8 cellular contexts compared by ENCODE assay signal in genomic region chr2:74198461-74199274, GRCh38. TPM values are rescaled to one million over a fixed set of nuclear protein-coding genes. Genes with fewer than 3 reads are reported as not detected.
DNase-seq lines count a peak whose midpoint lies in the region; ATAC-seq and TF ChIP-seq lines count a peak whose summit lies in the region.

Gene MTHFD2 (plus strand): TSS chr2:74198615. CDS start chr2:74198642, 27 bp downstream.

- peak; percentile 79 for ATAC-seq in GM21526 (IDR thresholded peaks at IDR 0.05; ENCODE audit: low FRiP score, unreplicated experiment)
- peak; percentile 97 for ATAC-seq in mucosa of descending colon

- DNase-seq in DMS 273 treated with DMSO at 0.1 percent for 48 hours (lab: John Stamatoyannopoulos, UW) (peak; percentile 98), HuH-7.5 (ENCODE audit: low spot score) (peak; percentile 91), epidermal melanocyte (ENCODE audit: insufficient read length, low spot score) (peak; percentile 95), mucosa of descending colon (peak; percentile 93 to 95 (median 94))
- peak; percentile 96 for DNase-seq in activated CD8-positive, alpha-beta memory T cell treated with anti-CD3 and anti-CD28 coated beads, Interleukin-2, amount 50 U/mL, for 48 hours
- DNase-seq in stimulated activated CD8-positive, alpha-beta memory T cell treated with anti-CD3 and anti-CD28 coated beads, Interleukin-4, amount 100 ng/mL, for 24 hours (ENCODE audit: low read depth), result peak; percentile 86

- peak within 1 kb of the TSS; percentile 82 for H2AFZ ChIP-seq in OCI-LY3 (ENCODE audit: low read depth, low read length)

- H3K9me3 ChIP-seq in OCI-LY3 (ENCODE audit: insufficient read depth, low read length), result no peaks in the 10 kb centered on the region
- H3K9me3 ChIP-seq in mucosa of descending colon, result no peaks in the 10 kb centered on the region

- peak within 1 kb of the TSS; percentile 97 for H3K4me2 ChIP-seq in OCI-LY3 (ENCODE audit: low read length)

- no peaks in the 10 kb centered on the region for H3K27me3 ChIP-seq in OCI-LY3 (ENCODE audit: low read depth, low read length)

- peak within 1 kb of the TSS; percentile 99 for H3K9ac ChIP-seq in OCI-LY3 (ENCODE audit: low read length)

- H3K79me2 ChIP-seq in OCI-LY3 (ENCODE audit: low read length), result peaks cover 63% of the 10 kb centered on the region

- H3K4me1 ChIP-seq in OCI-LY3 (ENCODE audit: low read length) (peaks cover 46% of the 10 kb centered on the region), mucosa of descending colon (ENCODE audit: low read depth) (no peaks in the 10 kb centered on the region)

- intact Hi-C loops in mucosa of descending colon (cut with DNase I, micrococcal nuclease), result no loop called here

- H3K27ac ChIP-seq in OCI-LY3 (ENCODE audit: low read length), result peak within 1 kb of the TSS; percentile 92

- H3K4me3 ChIP-seq in OCI-LY3 (ENCODE audit: low read length), result peak within 1 kb of the TSS; percentile 100
- peak within 1 kb of the TSS; percentile 81 for H3K4me3 ChIP-seq in mucosa of descending colon

- peaks cover 46% of the 10 kb centered on the region for H4K20me1 ChIP-seq in OCI-LY3 (ENCODE audit: insufficient read depth, low read length)

- TF ChIP-seq CTCF in OCI-LY3 (IDR thresholded peaks at IDR 0.05; ENCODE audit: low read depth, low read length), result peak; percentile 68
- peak; percentile 70 for TF ChIP-seq CTCF in mucosa of descending colon (IDR thresholded peaks at IDR 0.05)

- H3K36me3 ChIP-seq in OCI-LY3 (replicated peaks; ENCODE audit: low read depth, low read length) (peaks cover 27% of the 10 kb centered on the region), mucosa of descending colon (ENCODE audit: low read depth) (no peaks in the 10 kb centered on the region)

RNA-seq across cellular contexts. Expression of gene MTHFD2, which starts in this region (rescaled TPM):
- 10 to 100 TPM; 18.6 to 42.2 (median 19.3) TPM for total RNA-seq in mucosa of descending colon

Comparison
In these comparisons a context has a peak if more than half of its experiments do, and no peak if none do; other contexts are left out.
1. Peak in every context shown above with its lines: DNase-seq, ATAC-seq, H3K4me3 ChIP-seq and H3K27ac ChIP-seq.